11 cellular contexts compared by ENCODE assay signal in the genomic region with DNA sequence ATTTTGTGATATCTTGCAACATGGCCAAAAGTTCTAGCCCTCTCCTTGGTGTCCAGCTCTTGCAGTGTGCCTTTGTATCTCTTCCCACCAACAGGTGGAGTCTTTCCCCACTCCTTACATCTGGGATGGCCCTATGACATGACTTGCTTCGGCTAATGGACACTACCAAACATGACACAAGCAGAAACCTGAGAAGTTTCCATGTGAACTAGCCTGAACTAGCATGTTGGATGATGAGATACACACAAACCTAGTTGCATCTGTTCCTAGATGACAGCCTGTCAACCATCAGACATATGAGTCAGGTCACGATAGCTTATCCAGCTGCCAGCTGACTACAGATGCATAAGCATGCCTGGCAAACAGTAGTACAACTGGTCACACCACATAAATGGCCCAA.
DNase-seq lines count a peak whose midpoint lies in the region; TF ChIP-seq lines count a peak whose summit lies in the region.
"Had no signal": no experiment of that assay in that cellular context is flagged by ENCODE, and none has a peak within 500 bp of the region (broad histone marks: within the 10 kb centered on the region; RNA-seq: fewer than 3 reads in every experiment).

No MANE protein-coding gene starts in this region.

- H3K9me3 ChIP-seq in OCI-LY3 (ENCODE audit: insufficient read depth, low read length), result no peaks in the 10 kb centered on the region
- H3K9me3 ChIP-seq in thyroid gland, result no peaks in the 10 kb centered on the region
- H3K9me3 ChIP-seq: A549, Peyer's patch, spleen had no signal

- H3K4me2 ChIP-seq in OCI-LY3 (ENCODE audit: low read length), result peak overlapping the region; percentile 80
- H3K4me2 ChIP-seq: A549 had no signal

- H3K4me1 ChIP-seq in OCI-LY3 (ENCODE audit: low read length) (peaks cover 44% of the 10 kb centered on the region), thyroid gland (no peaks in the 10 kb centered on the region)
- H3K4me1 ChIP-seq: A549, Peyer's patch, spleen had no signal

- H3K36me3 ChIP-seq in OCI-LY3 (replicated peaks; ENCODE audit: low read depth, low read length) (no peaks in the 10 kb centered on the region), thyroid gland (no peaks in the 10 kb centered on the region)
- H3K36me3 ChIP-seq: Peyer's patch, spleen had no signal

- WGBS in thyroid gland, 2 donors, result 73 to 90% methylated on average over 2 of the region's 2 CpGs

- intact Hi-C loops in thyroid gland (cut with DNase I), result no loop called here

- no peak overlapping the region for H3K4me3 ChIP-seq in OCI-LY3 (ENCODE audit: low read length)
- no peak overlapping the region for H3K4me3 ChIP-seq in fibroblast of mammary gland (ENCODE audit: control insufficient read depth, low read depth, low read length)
- no peak overlapping the region for H3K4me3 ChIP-seq in thyroid gland (replicated peaks in 1 of 3)
- H3K4me3 ChIP-seq: A549, Peyer's patch, spleen had no signal

- no peak for TF ChIP-seq POLR2A in thyroid gland (IDR thresholded peaks at IDR 0.05)

- TF ChIP-seq CTCF in OCI-LY3 (IDR thresholded peaks at IDR 0.05; ENCODE audit: low read depth, low read length) (peak; percentile 72), fibroblast of mammary gland (conservative IDR thresholded peaks at IDR 0.05; ENCODE audit: control insufficient read depth, insufficient read depth, low read depth, low read length) (peak; percentile 40), thyroid gland (IDR thresholded peaks at IDR 0.05) (peak in 4 of 6 experiments; percentile 26 to 39 (median 28))

- no peaks in the 10 kb centered on the region for H3K79me2 ChIP-seq in OCI-LY3 (ENCODE audit: low read length)

- DNase-seq in NCI-H748 (lab: John Stamatoyannopoulos, UW; ENCODE audit: unreplicated experiment), result peak; percentile 12
- no peak for DNase-seq in NCI-H748 treated with DMSO at 0.1 percent for 48 hours (lab: John Stamatoyannopoulos, UW)
- peak; percentile 42 for DNase-seq in fibroblast of mammary gland (ENCODE audit: low read depth)
- DNase-seq in thyroid gland, result no peak
- DNase-seq in NOMO-1 treated with DMSO at 0.1 percent for 48 hours (lab: John Stamatoyannopoulos, UW; ENCODE audit: unreplicated experiment), result no peak
- DNase-seq in foreskin melanocyte, result no peak
- no peak for DNase-seq in ecto neural progenitor cell (ENCODE audit: low spot score)
- DNase-seq: Peyer's patch, spleen had no signal

- no peaks in the 10 kb centered on the region for H3K27me3 ChIP-seq in OCI-LY3 (ENCODE audit: low read depth, low read length)
- no peaks in the 10 kb centered on the region for H3K27me3 ChIP-seq in thyroid gland
- H3K27me3 ChIP-seq: Peyer's patch had no signal

- no peaks in the 10 kb centered on the region for H4K20me1 ChIP-seq in OCI-LY3 (ENCODE audit: insufficient read depth, low read length)

- H3K27ac ChIP-seq in OCI-LY3 (ENCODE audit: low read length), result peak overlapping the region; percentile 39
- H3K27ac ChIP-seq in thyroid gland, result no peak overlapping the region
- H3K27ac ChIP-seq: A549, Peyer's patch, spleen had no signal

- H3K9ac ChIP-seq in OCI-LY3 (ENCODE audit: low read length), result no peak overlapping the region

- no peak overlapping the region for H2AFZ ChIP-seq in OCI-LY3 (ENCODE audit: low read depth, low read length)

Comparison
In these comparisons a context has a peak if more than half of its experiments do, and no peak if none do; other contexts are left out.
1. DNase-seq: peak in NCI-H748 (single experiment) and fibroblast of mammary gland (single experiment); none in NCI-H748 treated with DMSO at 0.1 percent for 48 hours (single experiment), thyroid gland (0 of 2), NOMO-1 treated with DMSO at 0.1 percent for 48 hours (single experiment), foreskin melanocyte (single experiment) and ecto neural progenitor cell (single experiment).
2. Peak in every context shown above with its lines, with median percentiles within 50 percentile points of each other: CTCF ChIP-seq.